11 cellular contexts compared by ENCODE assay signal in genomic region chrX:15202458-15203177, GRCh38.
DNase-seq lines count a peak whose midpoint lies in the region; ATAC-seq and FAIRE-seq lines count a peak whose summit lies in the region.
"Had no signal": no experiment of that assay in that cellular context is flagged by ENCODE, and none has a peak within 500 bp of the region (broad histone marks: within the 10 kb centered on the region; RNA-seq: fewer than 3 reads in every experiment).

No MANE protein-coding gene starts in this region.

- no peaks in the 10 kb centered on the region for H3K9me3 Mint-ChIP-seq in activated naive CD4-positive, alpha-beta T cell treated with anti-CD3 and anti-CD28 coated beads, Interleukin-2, amount 10 ng/mL, durations not matched to agents 7 days and 5 days
- H3K9me3 Mint-ChIP-seq: brain had no signal

- no peak for FAIRE-seq in urothelium cell line (lab: Jason Lieb, UNC)

- CTCF ChIA-PET in activated naive CD4-positive, alpha-beta T cell treated with anti-CD3 and anti-CD28 coated beads, Interleukin-2, amount 10 ng/mL, durations not matched to agents 7 days and 5 days (lab: Charles Lee): no interaction called here

- no peaks in the 10 kb centered on the region for H3K36me3 Mint-ChIP-seq in activated naive CD4-positive, alpha-beta T cell treated with anti-CD3 and anti-CD28 coated beads, Interleukin-2, amount 10 ng/mL, durations not matched to agents 7 days and 5 days
- H3K36me3 Mint-ChIP-seq: brain had no signal

- peaks cover 49% of the 10 kb centered on the region for H3K4me1 Mint-ChIP-seq in activated naive CD4-positive, alpha-beta T cell treated with anti-CD3 and anti-CD28 coated beads, Interleukin-2, amount 10 ng/mL, durations not matched to agents 7 days and 5 days
- H3K4me1 Mint-ChIP-seq: brain had no signal

- peak overlapping the region; percentile 80 for H3K27ac Mint-ChIP-seq in activated naive CD4-positive, alpha-beta T cell treated with anti-CD3 and anti-CD28 coated beads, Interleukin-2, amount 10 ng/mL, durations not matched to agents 7 days and 5 days
- H3K27ac Mint-ChIP-seq: brain had no signal

- H3K27me3 Mint-ChIP-seq in activated naive CD4-positive, alpha-beta T cell treated with anti-CD3 and anti-CD28 coated beads, Interleukin-2, amount 10 ng/mL, durations not matched to agents 7 days and 5 days: no peaks in the 10 kb centered on the region

- no peak for DNase-seq in activated naive CD4-positive, alpha-beta T cell treated with anti-CD3 and anti-CD28 coated beads, Interleukin-2, amount 10 ng/mL, durations not matched to agents 7 days and 5 days
- no peak for DNase-seq in activated naive CD4-positive, alpha-beta T cell treated with anti-CD3 and anti-CD28 coated beads, Interleukin-2, amount 50 U/mL, for 16 hours
- DNase-seq in amniotic epithelial cell (ENCODE audit: low read depth): peak; percentile 66
- peak; percentile 15 for DNase-seq in urothelium cell line (ENCODE audit: low spot score)
- DNase-seq in DMS153 (lab: John Stamatoyannopoulos, UW): no peak
- no peak for DNase-seq in DMS 273 treated with DMSO at 0.1 percent for 48 hours (lab: John Stamatoyannopoulos, UW)
- no peak for DNase-seq in activated CD4-positive, CD25-positive, alpha-beta regulatory T cell treated with anti-CD3 and anti-CD28 coated beads, Interleukin-2, amount 50 U/mL, for 72 hours
- DNase-seq: stomach had no signal

- peak; percentile 43 for ATAC-seq in HG02973 (IDR thresholded peaks at IDR 0.05; ENCODE audit: unreplicated experiment)
- ATAC-seq: gastroesophageal sphincter had no signal

- H3K4me3 Mint-ChIP-seq in activated naive CD4-positive, alpha-beta T cell treated with anti-CD3 and anti-CD28 coated beads, Interleukin-2, amount 10 ng/mL, durations not matched to agents 7 days and 5 days: no peak overlapping the region
- H3K4me3 Mint-ChIP-seq: brain had no signal

Comparison
In these comparisons a context has a peak if more than half of its experiments do, and no peak if none do; other contexts are left out.
1. DNase-seq: peak in amniotic epithelial cell (single experiment) and urothelium cell line (single experiment); none in activated naive CD4-positive, alpha-beta T cell treated with anti-CD3 and anti-CD28 coated beads, Interleukin-2, amount 10 ng/mL, durations not matched to agents 7 days and 5 days (single experiment), activated naive CD4-positive, alpha-beta T cell treated with anti-CD3 and anti-CD28 coated beads, Interleukin-2, amount 50 U/mL, for 16 hours (single experiment), DMS153 (single experiment), DMS 273 treated with DMSO at 0.1 percent for 48 hours (single experiment) and activated CD4-positive, CD25-positive, alpha-beta regulatory T cell treated with anti-CD3 and anti-CD28 coated beads, Interleukin-2, amount 50 U/mL, for 72 hours (single experiment).